In the genomic region with DNA sequence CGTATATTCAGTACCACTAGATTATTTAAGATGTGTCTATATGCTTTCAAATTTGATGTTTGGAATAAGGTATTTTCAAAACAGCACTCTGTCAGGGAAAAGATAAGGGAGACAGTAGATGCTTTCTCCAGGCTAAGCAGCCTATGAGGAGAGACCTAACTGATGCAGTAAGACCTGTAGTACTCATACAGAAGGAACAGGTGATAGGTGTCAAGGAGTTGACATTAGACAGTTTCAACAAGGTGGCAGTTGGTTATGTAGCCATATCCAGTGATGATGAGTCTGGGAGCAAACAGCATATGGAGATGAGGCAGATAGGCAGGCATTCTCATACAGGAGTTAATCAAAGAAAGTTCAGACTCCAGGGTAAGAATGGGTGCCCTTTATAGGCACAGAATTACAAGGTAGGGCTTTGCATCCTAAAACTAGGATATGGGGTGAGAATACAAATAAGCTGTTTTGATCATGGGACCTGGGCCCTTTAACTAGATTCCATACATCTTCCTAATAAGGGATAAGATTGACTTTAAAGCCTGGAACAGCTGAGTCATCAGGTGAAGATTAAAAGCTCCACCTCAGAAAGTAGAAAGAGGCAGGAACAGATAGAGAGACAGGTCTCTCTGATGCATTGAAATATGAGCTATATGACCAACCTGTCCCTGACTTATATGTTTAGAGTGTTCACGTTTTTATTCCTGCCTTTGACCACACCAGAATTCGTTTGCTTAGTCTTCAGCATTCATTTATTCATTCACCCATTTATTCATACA, we compare ENCODE assay signal across 2 cellular contexts.
TF ChIP-seq lines count a peak whose summit lies in the region.

No MANE protein-coding gene starts in this region.

TF ChIP-seq in HCT116, 20 proteins besides CTCF, POLR2A, EP300 and RAD21:
- TF ChIP-seq CBX3 (IDR thresholded peaks at IDR 0.05; ENCODE audit: low read depth) = no peak
- TF ChIP-seq TCF7L2 (IDR thresholded peaks at IDR 0.05; ENCODE audit: borderline replicate concordance, extremely low read depth, insufficient read depth, insufficient read length) = peak; percentile 78
- TF ChIP-seq EZH2 (IDR thresholded peaks at IDR 0.05) = no peak
- TF ChIP-seq, protein P1, sequence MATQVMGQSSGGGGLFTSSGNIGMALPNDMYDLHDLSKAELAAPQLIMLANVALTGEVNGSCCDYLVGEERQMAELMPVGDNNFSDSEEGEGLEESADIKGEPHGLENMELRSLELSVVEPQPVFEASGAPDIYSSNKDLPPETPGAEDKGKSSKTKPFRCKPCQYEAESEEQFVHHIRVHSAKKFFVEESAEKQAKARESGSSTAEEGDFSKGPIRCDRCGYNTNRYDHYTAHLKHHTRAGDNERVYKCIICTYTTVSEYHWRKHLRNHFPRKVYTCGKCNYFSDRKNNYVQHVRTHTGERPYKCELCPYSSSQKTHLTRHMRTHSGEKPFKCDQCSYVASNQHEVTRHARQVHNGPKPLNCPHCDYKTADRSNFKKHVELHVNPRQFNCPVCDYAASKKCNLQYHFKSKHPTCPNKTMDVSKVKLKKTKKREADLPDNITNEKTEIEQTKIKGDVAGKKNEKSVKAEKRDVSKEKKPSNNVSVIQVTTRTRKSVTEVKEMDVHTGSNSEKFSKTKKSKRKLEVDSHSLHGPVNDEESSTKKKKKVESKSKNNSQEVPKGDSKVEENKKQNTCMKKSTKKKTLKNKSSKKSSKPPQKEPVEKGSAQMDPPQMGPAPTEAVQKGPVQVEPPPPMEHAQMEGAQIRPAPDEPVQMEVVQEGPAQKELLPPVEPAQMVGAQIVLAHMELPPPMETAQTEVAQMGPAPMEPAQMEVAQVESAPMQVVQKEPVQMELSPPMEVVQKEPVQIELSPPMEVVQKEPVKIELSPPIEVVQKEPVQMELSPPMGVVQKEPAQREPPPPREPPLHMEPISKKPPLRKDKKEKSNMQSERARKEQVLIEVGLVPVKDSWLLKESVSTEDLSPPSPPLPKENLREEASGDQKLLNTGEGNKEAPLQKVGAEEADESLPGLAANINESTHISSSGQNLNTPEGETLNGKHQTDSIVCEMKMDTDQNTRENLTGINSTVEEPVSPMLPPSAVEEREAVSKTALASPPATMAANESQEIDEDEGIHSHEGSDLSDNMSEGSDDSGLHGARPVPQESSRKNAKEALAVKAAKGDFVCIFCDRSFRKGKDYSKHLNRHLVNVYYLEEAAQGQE (IDR thresholded peaks at IDR 0.05; ENCODE audit: low read depth) = no peak
- TF ChIP-seq CEBPB (IDR thresholded peaks at IDR 0.05; ENCODE audit: low read depth) = no peak
- TF ChIP-seq, protein P2, sequence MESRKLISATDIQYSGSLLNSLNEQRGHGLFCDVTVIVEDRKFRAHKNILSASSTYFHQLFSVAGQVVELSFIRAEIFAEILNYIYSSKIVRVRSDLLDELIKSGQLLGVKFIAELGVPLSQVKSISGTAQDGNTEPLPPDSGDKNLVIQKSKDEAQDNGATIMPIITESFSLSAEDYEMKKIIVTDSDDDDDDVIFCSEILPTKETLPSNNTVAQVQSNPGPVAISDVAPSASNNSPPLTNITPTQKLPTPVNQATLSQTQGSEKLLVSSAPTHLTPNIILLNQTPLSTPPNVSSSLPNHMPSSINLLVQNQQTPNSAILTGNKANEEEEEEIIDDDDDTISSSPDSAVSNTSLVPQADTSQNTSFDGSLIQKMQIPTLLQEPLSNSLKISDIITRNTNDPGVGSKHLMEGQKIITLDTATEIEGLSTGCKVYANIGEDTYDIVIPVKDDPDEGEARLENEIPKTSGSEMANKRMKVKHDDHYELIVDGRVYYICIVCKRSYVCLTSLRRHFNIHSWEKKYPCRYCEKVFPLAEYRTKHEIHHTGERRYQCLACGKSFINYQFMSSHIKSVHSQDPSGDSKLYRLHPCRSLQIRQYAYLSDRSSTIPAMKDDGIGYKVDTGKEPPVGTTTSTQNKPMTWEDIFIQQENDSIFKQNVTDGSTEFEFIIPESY (IDR thresholded peaks at IDR 0.05; ENCODE audit: extremely low read depth, insufficient replicate concordance, low read length) = no peak
- peak; percentile 91 for TF ChIP-seq SRF (IDR thresholded peaks at IDR 0.05; ENCODE audit: low read depth)
- no peak for TF ChIP-seq POLR2AphosphoS5 (IDR thresholded peaks at IDR 0.05; ENCODE audit: low read depth, low read length)
- TF ChIP-seq, protein P3, sequence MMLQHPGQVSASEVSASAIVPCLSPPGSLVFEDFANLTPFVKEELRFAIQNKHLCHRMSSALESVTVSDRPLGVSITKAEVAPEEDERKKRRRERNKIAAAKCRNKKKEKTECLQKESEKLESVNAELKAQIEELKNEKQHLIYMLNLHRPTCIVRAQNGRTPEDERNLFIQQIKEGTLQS (IDR thresholded peaks at IDR 0.05) = no peak
- TF ChIP-seq, protein P4, sequence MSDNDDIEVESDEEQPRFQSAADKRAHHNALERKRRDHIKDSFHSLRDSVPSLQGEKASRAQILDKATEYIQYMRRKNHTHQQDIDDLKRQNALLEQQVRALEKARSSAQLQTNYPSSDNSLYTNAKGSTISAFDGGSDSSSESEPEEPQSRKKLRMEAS (IDR thresholded peaks at IDR 0.05) = no peak
- TF ChIP-seq JUND (IDR thresholded peaks at IDR 0.05) = peak; percentile 61
- no peak for TF ChIP-seq EZH2phosphoT487 (IDR thresholded peaks at IDR 0.05; ENCODE audit: borderline replicate concordance)
- no peak for TF ChIP-seq ELF1 (IDR thresholded peaks at IDR 0.05; ENCODE audit: borderline replicate concordance, low read depth)
- peak; percentile 68 for TF ChIP-seq FOSL1 (IDR thresholded peaks at IDR 0.05; ENCODE audit: low read depth)
- no peak for TF ChIP-seq ZNF274 (IDR thresholded peaks at IDR 0.05; ENCODE audit: low read depth, low read length)
- no peak for TF ChIP-seq EGR1 (IDR thresholded peaks at IDR 0.05; ENCODE audit: low read depth)
- TF ChIP-seq ZFX (IDR thresholded peaks at IDR 0.05) = no peak
- TF ChIP-seq SIN3A (IDR thresholded peaks at IDR 0.05; ENCODE audit: low read depth) = no peak
- no peak for TF ChIP-seq YY1 (IDR thresholded peaks at IDR 0.05; ENCODE audit: extremely low read depth, insufficient replicate concordance, low read depth, low read length)
- TF ChIP-seq SP1 (IDR thresholded peaks at IDR 0.05; ENCODE audit: low read depth) = 0 out of 2 replicates have a peak, but pooled peaks have one; percentile 11
TF ChIP-seq in HCT116: peak in this region for 5.

TF ChIP-seq in K562, 482 proteins besides CTCF, POLR2A, EP300 and RAD21 (continues in another document):
- TF ChIP-seq COPS2 (conservative IDR thresholded peaks at IDR 0.05) = no peak
- no peak for TF ChIP-seq STAG1 (CRISPR knock-in tag; IDR thresholded peaks at IDR 0.05; ENCODE audit: borderline replicate concordance)
- TF ChIP-seq, protein P5, sequence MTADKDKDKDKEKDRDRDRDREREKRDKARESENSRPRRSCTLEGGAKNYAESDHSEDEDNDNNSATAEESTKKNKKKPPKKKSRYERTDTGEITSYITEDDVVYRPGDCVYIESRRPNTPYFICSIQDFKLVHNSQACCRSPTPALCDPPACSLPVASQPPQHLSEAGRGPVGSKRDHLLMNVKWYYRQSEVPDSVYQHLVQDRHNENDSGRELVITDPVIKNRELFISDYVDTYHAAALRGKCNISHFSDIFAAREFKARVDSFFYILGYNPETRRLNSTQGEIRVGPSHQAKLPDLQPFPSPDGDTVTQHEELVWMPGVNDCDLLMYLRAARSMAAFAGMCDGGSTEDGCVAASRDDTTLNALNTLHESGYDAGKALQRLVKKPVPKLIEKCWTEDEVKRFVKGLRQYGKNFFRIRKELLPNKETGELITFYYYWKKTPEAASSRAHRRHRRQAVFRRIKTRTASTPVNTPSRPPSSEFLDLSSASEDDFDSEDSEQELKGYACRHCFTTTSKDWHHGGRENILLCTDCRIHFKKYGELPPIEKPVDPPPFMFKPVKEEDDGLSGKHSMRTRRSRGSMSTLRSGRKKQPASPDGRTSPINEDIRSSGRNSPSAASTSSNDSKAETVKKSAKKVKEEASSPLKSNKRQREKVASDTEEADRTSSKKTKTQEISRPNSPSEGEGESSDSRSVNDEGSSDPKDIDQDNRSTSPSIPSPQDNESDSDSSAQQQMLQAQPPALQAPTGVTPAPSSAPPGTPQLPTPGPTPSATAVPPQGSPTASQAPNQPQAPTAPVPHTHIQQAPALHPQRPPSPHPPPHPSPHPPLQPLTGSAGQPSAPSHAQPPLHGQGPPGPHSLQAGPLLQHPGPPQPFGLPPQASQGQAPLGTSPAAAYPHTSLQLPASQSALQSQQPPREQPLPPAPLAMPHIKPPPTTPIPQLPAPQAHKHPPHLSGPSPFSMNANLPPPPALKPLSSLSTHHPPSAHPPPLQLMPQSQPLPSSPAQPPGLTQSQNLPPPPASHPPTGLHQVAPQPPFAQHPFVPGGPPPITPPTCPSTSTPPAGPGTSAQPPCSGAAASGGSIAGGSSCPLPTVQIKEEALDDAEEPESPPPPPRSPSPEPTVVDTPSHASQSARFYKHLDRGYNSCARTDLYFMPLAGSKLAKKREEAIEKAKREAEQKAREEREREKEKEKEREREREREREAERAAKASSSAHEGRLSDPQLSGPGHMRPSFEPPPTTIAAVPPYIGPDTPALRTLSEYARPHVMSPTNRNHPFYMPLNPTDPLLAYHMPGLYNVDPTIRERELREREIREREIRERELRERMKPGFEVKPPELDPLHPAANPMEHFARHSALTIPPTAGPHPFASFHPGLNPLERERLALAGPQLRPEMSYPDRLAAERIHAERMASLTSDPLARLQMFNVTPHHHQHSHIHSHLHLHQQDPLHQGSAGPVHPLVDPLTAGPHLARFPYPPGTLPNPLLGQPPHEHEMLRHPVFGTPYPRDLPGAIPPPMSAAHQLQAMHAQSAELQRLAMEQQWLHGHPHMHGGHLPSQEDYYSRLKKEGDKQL (CRISPR knock-in tag; IDR thresholded peaks at IDR 0.05; ENCODE audit: borderline replicate concordance) = no peak
- TF ChIP-seq KLF6 (CRISPR knock-in tag; IDR thresholded peaks at IDR 0.05; ENCODE audit: borderline replicate concordance) = no peak
- TF ChIP-seq, protein P6, sequence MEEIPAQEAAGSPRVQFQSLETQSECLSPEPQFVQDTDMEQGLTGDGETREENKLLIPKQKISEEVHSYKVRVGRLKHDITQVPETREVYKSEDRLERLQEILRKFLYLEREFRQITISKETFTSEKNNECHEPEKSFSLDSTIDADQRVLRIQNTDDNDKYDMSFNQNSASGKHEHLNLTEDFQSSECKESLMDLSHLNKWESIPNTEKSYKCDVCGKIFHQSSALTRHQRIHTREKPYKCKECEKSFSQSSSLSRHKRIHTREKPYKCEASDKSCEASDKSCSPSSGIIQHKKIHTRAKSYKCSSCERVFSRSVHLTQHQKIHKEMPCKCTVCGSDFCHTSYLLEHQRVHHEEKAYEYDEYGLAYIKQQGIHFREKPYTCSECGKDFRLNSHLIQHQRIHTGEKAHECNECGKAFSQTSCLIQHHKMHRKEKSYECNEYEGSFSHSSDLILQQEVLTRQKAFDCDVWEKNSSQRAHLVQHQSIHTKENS (CRISPR knock-in tag; IDR thresholded peaks at IDR 0.05) = no peak
- no peak for TF ChIP-seq NR1H2 (CRISPR knock-in tag; IDR thresholded peaks at IDR 0.05)
- TF ChIP-seq, protein P7, sequence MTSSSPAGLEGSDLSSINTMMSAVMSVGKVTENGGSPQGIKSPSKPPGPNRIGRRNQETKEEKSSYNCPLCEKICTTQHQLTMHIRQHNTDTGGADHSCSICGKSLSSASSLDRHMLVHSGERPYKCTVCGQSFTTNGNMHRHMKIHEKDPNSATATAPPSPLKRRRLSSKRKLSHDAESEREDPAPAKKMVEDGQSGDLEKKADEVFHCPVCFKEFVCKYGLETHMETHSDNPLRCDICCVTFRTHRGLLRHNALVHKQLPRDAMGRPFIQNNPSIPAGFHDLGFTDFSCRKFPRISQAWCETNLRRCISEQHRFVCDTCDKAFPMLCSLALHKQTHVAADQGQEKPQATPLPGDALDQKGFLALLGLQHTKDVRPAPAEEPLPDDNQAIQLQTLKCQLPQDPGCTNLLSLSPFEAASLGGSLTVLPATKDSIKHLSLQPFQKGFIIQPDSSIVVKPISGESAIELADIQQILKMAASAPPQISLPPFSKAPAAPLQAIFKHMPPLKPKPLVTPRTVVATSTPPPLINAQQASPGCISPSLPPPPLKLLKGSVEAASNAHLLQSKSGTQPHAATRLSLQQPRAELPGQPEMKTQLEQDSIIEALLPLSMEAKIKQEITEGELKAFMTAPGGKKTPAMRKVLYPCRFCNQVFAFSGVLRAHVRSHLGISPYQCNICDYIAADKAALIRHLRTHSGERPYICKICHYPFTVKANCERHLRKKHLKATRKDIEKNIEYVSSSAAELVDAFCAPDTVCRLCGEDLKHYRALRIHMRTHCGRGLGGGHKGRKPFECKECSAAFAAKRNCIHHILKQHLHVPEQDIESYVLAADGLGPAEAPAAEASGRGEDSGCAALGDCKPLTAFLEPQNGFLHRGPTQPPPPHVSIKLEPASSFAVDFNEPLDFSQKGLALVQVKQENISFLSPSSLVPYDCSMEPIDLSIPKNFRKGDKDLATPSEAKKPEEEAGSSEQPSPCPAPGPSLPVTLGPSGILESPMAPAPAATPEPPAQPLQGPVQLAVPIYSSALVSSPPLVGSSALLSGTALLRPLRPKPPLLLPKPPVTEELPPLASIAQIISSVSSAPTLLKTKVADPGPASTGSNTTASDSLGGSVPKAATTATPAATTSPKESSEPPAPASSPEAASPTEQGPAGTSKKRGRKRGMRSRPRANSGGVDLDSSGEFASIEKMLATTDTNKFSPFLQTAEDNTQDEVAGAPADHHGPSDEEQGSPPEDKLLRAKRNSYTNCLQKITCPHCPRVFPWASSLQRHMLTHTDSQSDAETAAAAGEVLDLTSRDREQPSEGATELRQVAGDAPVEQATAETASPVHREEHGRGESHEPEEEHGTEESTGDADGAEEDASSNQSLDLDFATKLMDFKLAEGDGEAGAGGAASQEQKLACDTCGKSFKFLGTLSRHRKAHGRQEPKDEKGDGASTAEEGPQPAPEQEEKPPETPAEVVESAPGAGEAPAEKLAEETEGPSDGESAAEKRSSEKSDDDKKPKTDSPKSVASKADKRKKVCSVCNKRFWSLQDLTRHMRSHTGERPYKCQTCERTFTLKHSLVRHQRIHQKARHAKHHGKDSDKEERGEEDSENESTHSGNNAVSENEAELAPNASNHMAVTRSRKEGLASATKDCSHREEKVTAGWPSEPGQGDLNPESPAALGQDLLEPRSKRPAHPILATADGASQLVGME (CRISPR knock-in tag; IDR thresholded peaks at IDR 0.05) = no peak
- TF ChIP-seq HEY1 (CRISPR knock-in tag; IDR thresholded peaks at IDR 0.05; ENCODE audit: borderline replicate concordance) = no peak
- TF ChIP-seq, protein P8, sequence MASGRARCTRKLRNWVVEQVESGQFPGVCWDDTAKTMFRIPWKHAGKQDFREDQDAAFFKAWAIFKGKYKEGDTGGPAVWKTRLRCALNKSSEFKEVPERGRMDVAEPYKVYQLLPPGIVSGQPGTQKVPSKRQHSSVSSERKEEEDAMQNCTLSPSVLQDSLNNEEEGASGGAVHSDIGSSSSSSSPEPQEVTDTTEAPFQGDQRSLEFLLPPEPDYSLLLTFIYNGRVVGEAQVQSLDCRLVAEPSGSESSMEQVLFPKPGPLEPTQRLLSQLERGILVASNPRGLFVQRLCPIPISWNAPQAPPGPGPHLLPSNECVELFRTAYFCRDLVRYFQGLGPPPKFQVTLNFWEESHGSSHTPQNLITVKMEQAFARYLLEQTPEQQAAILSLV (tag; IDR thresholded peaks at IDR 0.05) = no peak
- TF ChIP-seq KLF16 (IDR thresholded peaks at IDR 0.05) = no peak
- TF ChIP-seq ZNF184 (CRISPR knock-in tag; IDR thresholded peaks at IDR 0.05) = no peak
- no peak for TF ChIP-seq HDAC6 (IDR thresholded peaks at IDR 0.05; ENCODE audit: low read depth, low read length)
- TF ChIP-seq, protein P3 (IDR thresholded peaks at IDR 0.05) = peak; percentile 50
- TF ChIP-seq, protein P3 (CRISPR knock-in tag; conservative IDR thresholded peaks at IDR 0.05) = no peak
